13 cellular contexts compared by ENCODE assay signal in the genomic region with DNA sequence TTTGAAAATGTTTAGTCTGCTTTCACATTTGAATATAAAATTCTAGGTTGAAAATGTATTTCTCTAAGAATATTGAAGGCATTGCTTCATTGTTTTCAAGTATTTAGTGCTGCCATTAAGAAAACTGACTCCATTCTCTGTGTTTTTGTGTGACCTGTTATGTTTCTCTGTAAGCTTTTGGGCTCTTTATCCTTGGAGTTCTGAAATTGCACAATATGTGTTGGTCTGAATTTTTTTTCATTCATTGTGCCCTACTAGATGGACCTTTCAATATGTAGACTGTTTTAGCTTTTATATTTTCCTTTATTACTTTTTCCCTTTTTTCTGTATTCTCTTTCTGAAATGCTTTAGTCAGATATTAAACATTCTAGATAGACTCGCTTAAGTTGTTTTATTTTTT. TPM values are rescaled to one million over a fixed set of nuclear protein-coding genes. Genes with fewer than 3 reads are reported as not detected.
DNase-seq lines count a peak whose midpoint lies in the region; ATAC-seq and TF ChIP-seq lines count a peak whose summit lies in the region.
"Had no signal": no experiment of that assay in that cellular context is flagged by ENCODE, and none has a peak within 500 bp of the region (broad histone marks: within the 10 kb centered on the region; RNA-seq: fewer than 3 reads in every experiment).

No MANE protein-coding gene starts in this region.

- no peak for ATAC-seq in IMR-90 (ENCODE audit: low read depth)
- ATAC-seq in naive thymus-derived CD4-positive, alpha-beta T cell = no peak
- no peak for ATAC-seq in GM21381 (IDR thresholded peaks at IDR 0.05; ENCODE audit: unreplicated experiment)

- H4K20me1 ChIP-seq in IMR-90 (ENCODE audit: insufficient read depth, low read length) = peaks cover 3% of the 10 kb centered on the region; the same call in 1 of the 2 replicates

- H2AK5ac ChIP-seq in IMR-90 (ENCODE audit: low read depth, low read length) = no peak overlapping the region

- H3K27me3 Mint-ChIP-seq in activated naive CD4-positive, alpha-beta T cell treated with anti-CD3 and anti-CD28 coated beads, Interleukin-2, amount 10 ng/mL, durations not matched to agents 7 days and 5 days = no peaks in the 10 kb centered on the region
- H3K27me3 Mint-ChIP-seq in naive thymus-derived CD4-positive, alpha-beta T cell = no peaks in the 10 kb centered on the region

- no peak overlapping the region for H3K18ac ChIP-seq in IMR-90 (ENCODE audit: low read depth, low read length)

- no peaks in the 10 kb centered on the region for H3K9me3 Mint-ChIP-seq in activated naive CD4-positive, alpha-beta T cell treated with anti-CD3 and anti-CD28 coated beads, Interleukin-2, amount 10 ng/mL, durations not matched to agents 7 days and 5 days
- H3K9me3 Mint-ChIP-seq in naive thymus-derived CD4-positive, alpha-beta T cell = no peaks in the 10 kb centered on the region
- H3K9me3 Mint-ChIP-seq: CD14-positive monocyte, HFFc6 had no signal

- H3K36me3 ChIP-seq in IMR-90 (ENCODE audit: control insufficient read depth, insufficient read depth, low read length) = peaks cover 9% of the 10 kb centered on the region
- H3K36me3 ChIP-seq in adipocyte (ENCODE audit: control insufficient read depth, insufficient read depth, low read length, severe bottlenecking) = peaks cover 26% of the 10 kb centered on the region
- H3K36me3 ChIP-seq in naive thymus-derived CD4-positive, alpha-beta T cell (ENCODE audit: control insufficient read depth in 2 of 3, insufficient read depth in 3 of 3, low read length in 3 of 3) = peaks cover 0 to 30% (median 5%) of the 10 kb centered on the region in 3 experiments

- no peak overlapping the region for H2AFZ ChIP-seq in IMR-90 (replicated peaks; ENCODE audit: low read length, poor library complexity)

- CTCF ChIA-PET in activated naive CD4-positive, alpha-beta T cell treated with anti-CD3 and anti-CD28 coated beads, Interleukin-2, amount 10 ng/mL, durations not matched to agents 7 days and 5 days (lab: Charles Lee) = interaction anchor here (1.1 to 6.4 kb wide), 5 partner anchors 22 to 222 kb away, joined by 3 to 76 read pairs (median 4); partner anchors contain the start of gene FAM98B
- CTCF ChIA-PET in IMR-90 (lab: Yijun Ruan, JAX) = interaction anchor here (0.8 to 1.2 kb wide), 2 partner anchors 36 to 208 kb away, joined by 3 read pairs; no protein-coding TSS in a partner anchor
- CTCF ChIA-PET in naive thymus-derived CD4-positive, alpha-beta T cell (lab: Charles Lee) = interaction anchor here (1.3 to 3.9 kb wide), 3 partner anchors 215 to 225 kb away, joined by 4 to 49 read pairs (median 11); no protein-coding TSS in a partner anchor

- H2AK9ac ChIP-seq in IMR-90 (replicated peaks; ENCODE audit: low read depth, low read length, poor library complexity) = no peak overlapping the region

- no TSS peak for BruUV-seq in IMR-90 (replicated peaks; lab: Mats Ljungman, UMichigan)

- no peak overlapping the region for H3K4me2 ChIP-seq in IMR-90 (ENCODE audit: low read depth, low read length)

- no CpG with 5 or more reads among the region's 1 CpG for WGBS in IMR-90 (ENCODE audit: extremely low coverage in 2 of 2, insufficient read length in 1 of 2), 2 experiments

- no peak overlapping the region for H4K91ac ChIP-seq in IMR-90 (ENCODE audit: insufficient read depth, low read depth, low read length)

- POLR2A ChIA-PET in IMR-90 (lab: Charles Lee; ENCODE audit: unreplicated experiment) = no interaction called here
- POLR2A ChIA-PET in naive thymus-derived CD4-positive, alpha-beta T cell (lab: Charles Lee) = interaction anchor here (1.9 kb wide), 1 partner anchor 22 kb away, joined by 6 read pairs; the partner anchor contains the start of gene FAM98B

- H3K27me3 ChIP-seq in IMR-90 (ENCODE audit: control insufficient read depth, insufficient read depth, low read length) = no peaks in the 10 kb centered on the region
- no peaks in the 10 kb centered on the region for H3K27me3 ChIP-seq in adipocyte (replicated peaks; ENCODE audit: control insufficient read depth, insufficient read depth, low read length)
- H3K27me3 ChIP-seq in naive thymus-derived CD4-positive, alpha-beta T cell (ENCODE audit: control insufficient read depth in 2 of 2, insufficient read depth in 2 of 2, low read length in 2 of 2) = no peaks in the 10 kb centered on the region

- no peak overlapping the region for H3K27ac ChIP-seq in IMR-90 (ENCODE audit: insufficient read depth, low read length)
- H3K27ac ChIP-seq in naive thymus-derived CD4-positive, alpha-beta T cell (ENCODE audit: low read depth, low read length) = no peak overlapping the region
- H3K27ac ChIP-seq: HL-60 had no signal

- peaks cover 6% of the 10 kb centered on the region for H3K4me1 ChIP-seq in IMR-90 (ENCODE audit: control insufficient read depth, insufficient read depth, low read length)
- peaks cover 19% of the 10 kb centered on the region for H3K4me1 ChIP-seq in adipocyte (ENCODE audit: control insufficient read depth, insufficient read depth, low read length)
- peaks cover 0 to 5% of the 10 kb centered on the region in 2 donors for H3K4me1 ChIP-seq in naive thymus-derived CD4-positive, alpha-beta T cell (ENCODE audit: control insufficient read depth in 2 of 2, insufficient read depth in 2 of 2, low read length in 2 of 2)

- intact Hi-C loops in IMR-90 (cut with micrococcal nuclease) = loop anchor here (5.0 kb wide), 1 partner anchor 71 kb away; no protein-coding TSS in a partner anchor
- intact Hi-C loops in naive thymus-derived CD4-positive, alpha-beta T cell (cut with micrococcal nuclease) = loop anchor here (2.0 to 5.0 kb wide), 2 partner anchors 15 to 34 kb away; no protein-coding TSS in a partner anchor

- no peak overlapping the region for H3K14ac ChIP-seq in IMR-90 (replicated peaks; ENCODE audit: low read depth, low read length)

- no peak overlapping the region for H3K4ac ChIP-seq in IMR-90 (ENCODE audit: low read depth, low read length)

- no peak overlapping the region for H2BK15ac ChIP-seq in IMR-90 (ENCODE audit: low read depth, low read length)

- dilution Hi-C loops in IMR-90 (cut with HindIII; ENCODE audit: low sequenced_read_pairs, unreplicated experiment) = no loop called here

- no peak overlapping the region for H3K4me3 ChIP-seq in IMR-90 (ENCODE audit: insufficient read depth, low read depth, low read length)
- H3K4me3 ChIP-seq in adipocyte (ENCODE audit: low read length) = no peak overlapping the region
- no peak overlapping the region for H3K4me3 ChIP-seq in naive thymus-derived CD4-positive, alpha-beta T cell (ENCODE audit: low read length)

- H3K23ac ChIP-seq in IMR-90 (ENCODE audit: low read depth, low read length) = no peak overlapping the region

- no peaks in the 10 kb centered on the region for H3K9me3 ChIP-seq in IMR-90 (ENCODE audit: control insufficient read depth, insufficient read depth, low read length)
- H3K9me3 ChIP-seq in adipocyte (ENCODE audit: control insufficient read depth, low read length) = no peaks in the 10 kb centered on the region
- no peaks in the 10 kb centered on the region for H3K9me3 ChIP-seq in naive thymus-derived CD4-positive, alpha-beta T cell (ENCODE audit: control insufficient read depth in 2 of 3, low read length in 3 of 3)

- no peak overlapping the region for H3K56ac ChIP-seq in IMR-90 (ENCODE audit: extremely low read depth, insufficient read depth, low read length)

- no peak overlapping the region for H4K5ac ChIP-seq in IMR-90 (ENCODE audit: low read depth, low read length)

- TF ChIP-seq POLR2A in IMR-90 (IDR thresholded peaks at IDR 0.05; ENCODE audit: low read depth, low read length) = no peak

- no peak for TF ChIP-seq RAD21 in IMR-90 (IDR thresholded peaks at IDR 0.05; ENCODE audit: low read length)

- TF ChIP-seq CTCF in IMR-90 (conservative IDR thresholded peaks at IDR 0.05; ENCODE audit: low read depth, low read length) = no peak

- H3K9ac ChIP-seq in IMR-90 (ENCODE audit: low read depth, low read length) = no peak overlapping the region
- H3K9ac ChIP-seq in adipocyte (ENCODE audit: low read length) = no peak overlapping the region

- H3K27ac Mint-ChIP-seq in activated naive CD4-positive, alpha-beta T cell treated with anti-CD3 and anti-CD28 coated beads, Interleukin-2, amount 10 ng/mL, durations not matched to agents 7 days and 5 days = peak overlapping the region; percentile 57
- H3K27ac Mint-ChIP-seq in naive thymus-derived CD4-positive, alpha-beta T cell = peak overlapping the region in 5 of 9 donors; percentile 12 to 88 (median 42)
- H3K27ac Mint-ChIP-seq: HFFc6 had no signal

- H2BK5ac ChIP-seq in IMR-90 (ENCODE audit: low read depth, low read length, poor library complexity, severe bottlenecking) = peak overlapping the region; percentile 51

- H3K79me1 ChIP-seq in IMR-90 (ENCODE audit: low read depth in 1 of 2, low read length in 2 of 2) = peaks cover 4 to 15% of the 10 kb centered on the region in 2 experiments

- in situ Hi-C loops in IMR-90 (cut with MboI; ENCODE audit: low sequenced_read_pairs) = no loop called here

- peaks cover 30% of the 10 kb centered on the region for H3K36me3 Mint-ChIP-seq in activated naive CD4-positive, alpha-beta T cell treated with anti-CD3 and anti-CD28 coated beads, Interleukin-2, amount 10 ng/mL, durations not matched to agents 7 days and 5 days
- H3K36me3 Mint-ChIP-seq in naive thymus-derived CD4-positive, alpha-beta T cell = peaks cover 13 to 27% (median 18%) of the 10 kb centered on the region in 5 donors

- peaks cover 4% of the 10 kb centered on the region for H3K4me1 Mint-ChIP-seq in activated naive CD4-positive, alpha-beta T cell treated with anti-CD3 and anti-CD28 coated beads, Interleukin-2, amount 10 ng/mL, durations not matched to agents 7 days and 5 days
- H3K4me1 Mint-ChIP-seq in naive thymus-derived CD4-positive, alpha-beta T cell = peaks cover 18 to 37% (median 23%) of the 10 kb centered on the region in 7 donors

- no peak overlapping the region for H2BK20ac ChIP-seq in IMR-90 (ENCODE audit: low read depth, low read length)

- no peak overlapping the region for H2BK120ac ChIP-seq in IMR-90 (ENCODE audit: low read depth, low read length)

- H4K8ac ChIP-seq in IMR-90 (ENCODE audit: low read depth in 2 of 2, low read length in 2 of 2) = no peak overlapping the region

- DNase-seq in activated naive CD4-positive, alpha-beta T cell treated with anti-CD3 and anti-CD28 coated beads, Interleukin-2, amount 10 ng/mL, durations not matched to agents 7 days and 5 days = no peak
- DNase-seq in activated naive CD4-positive, alpha-beta T cell (lab: John Stamatoyannopoulos, UW) = no peak
- DNase-seq in IMR-90 (no peak), adipocyte (ENCODE audit: low read depth) (peak; percentile 29), mesenteric fat pad (ENCODE audit: low spot score) (no peak)
- no peak for DNase-seq in naive thymus-derived CD4-positive, alpha-beta T cell
- DNase-seq: DMS53, GF-D8, HCEC 1CT, HFFc6 had no signal

- peaks cover 5% of the 10 kb centered on the region for H3K9me1 ChIP-seq in IMR-90 (ENCODE audit: insufficient read depth, low read length)

- no peak overlapping the region for H3K4me3 Mint-ChIP-seq in activated naive CD4-positive, alpha-beta T cell treated with anti-CD3 and anti-CD28 coated beads, Interleukin-2, amount 10 ng/mL, durations not matched to agents 7 days and 5 days
- no peak overlapping the region for H3K4me3 Mint-ChIP-seq in naive thymus-derived CD4-positive, alpha-beta T cell
- H3K4me3 Mint-ChIP-seq: CD14-positive monocyte, HFFc6 had no signal

RNA-seq across cellular contexts. Expression of gene FAM98B, which starts 22.2 kb away (rescaled TPM):
- total RNA-seq in IMR-90 (2012; rRNA removed) (2.7 and 7.2 TPM in 2 replicates), mesenteric fat pad (22.4 TPM)
- 7.9 and 12.2 TPM in 2 replicates for polyA plus RNA-seq in IMR-90 (2012; rRNA removed)
- 1.0 and 1.5 TPM in 2 replicates for polyA plus RNA-seq in IMR-90 (2012; cell fraction: cytosol; rRNA removed)
- 0.23 and 2.2 TPM in 2 replicates for polyA plus RNA-seq in IMR-90 (2012; cell fraction: nucleus; rRNA removed; ENCODE audit: low replicate concordance)
- 10 to 100 TPM; 16.2 to 39.5 (median 27.6) TPM for total RNA-seq in naive thymus-derived CD4-positive, alpha-beta T cell
- polyA plus RNA-seq in naive thymus-derived CD4-positive, alpha-beta T cell = 1 to 10 TPM; 2.4 to 6.7 TPM
